ENCODE assay signal across 20 cellular contexts in genomic region chr10:95789928-95790327, GRCh38. TPM values are rescaled to one million over a fixed set of nuclear protein-coding genes. Genes with fewer than 3 reads are reported as not detected.
DNase-seq lines count a peak whose midpoint lies in the region; TF ChIP-seq lines count a peak whose summit lies in the region.
"Had no signal": no experiment of that assay in that cellular context is flagged by ENCODE, and none has a peak within 500 bp of the region (broad histone marks: within the 10 kb centered on the region; RNA-seq: fewer than 3 reads in every experiment).

No MANE protein-coding gene starts in this region.

- H3K27ac ChIP-seq in osteoblast (ENCODE audit: low read depth, low read length): peak overlapping the region; percentile 87
- H3K27ac ChIP-seq: right atrium auricular region, SJCRH30 had no signal

- peaks cover 3% of the 10 kb centered on the region for H3K9me3 Mint-ChIP-seq in activated T-helper 1 cell treated with anti-CD3 and anti-CD28 coated beads, Interleukin-12 subunit alpha, Interleukin-12 subunit beta, Interleukin-2, Interleukin-4 antibody, amounts not matched to agents 30 ng/mL and 10 ng/mL and 1 ng/mL, durations not matched to agents 14 hours and 24 hours and 36 hours
- peaks cover 22% of the 10 kb centered on the region for H3K9me3 Mint-ChIP-seq in HFFc6
- H3K9me3 Mint-ChIP-seq: CD4-positive, alpha-beta T cell; dendritic cell treated with granulocyte-macrophage colony-stimulating factor and Interleukin-4, amounts not matched to agents 40 ng/mL and 50 ng/mL, for 4 days; immature natural killer cell had no signal

- H3K27ac Mint-ChIP-seq in activated T-helper 1 cell treated with anti-CD3 and anti-CD28 coated beads, Interleukin-12 subunit alpha, Interleukin-12 subunit beta, Interleukin-2, Interleukin-4 antibody, amounts not matched to agents 30 ng/mL and 10 ng/mL and 1 ng/mL, durations not matched to agents 14 hours and 24 hours and 36 hours: peak overlapping the region; percentile 84
- no peak overlapping the region for H3K27ac Mint-ChIP-seq in HFFc6
- H3K27ac Mint-ChIP-seq: CD4-positive, alpha-beta T cell; immature natural killer cell had no signal

- no peaks in the 10 kb centered on the region for H3K27me3 Mint-ChIP-seq in activated T-helper 1 cell treated with anti-CD3 and anti-CD28 coated beads, Interleukin-12 subunit alpha, Interleukin-12 subunit beta, Interleukin-2, Interleukin-4 antibody, amounts not matched to agents 30 ng/mL and 10 ng/mL and 1 ng/mL, durations not matched to agents 14 hours and 24 hours and 36 hours (ENCODE audit: insufficient read depth)
- H3K27me3 Mint-ChIP-seq in HFFc6 (ENCODE audit: insufficient read depth): peaks cover 1% of the 10 kb centered on the region; the same call in 1 of the 2 replicates
- H3K27me3 Mint-ChIP-seq: dendritic cell treated with granulocyte-macrophage colony-stimulating factor and Interleukin-4, amounts not matched to agents 40 ng/mL and 50 ng/mL, for 4 days had no signal

- no peak overlapping the region for H3K4me3 ChIP-seq in osteoblast (ENCODE audit: insufficient read depth, low read length)
- H3K4me3 ChIP-seq: right atrium auricular region, SJCRH30 had no signal

- DNase-seq in NOMO-1 (lab: John Stamatoyannopoulos, UW; ENCODE audit: unreplicated experiment in 2 of 2): peak; percentile 40 to 68
- no peak for DNase-seq in NOMO-1 treated with dmso at 0.1 percent for 144 hours (lab: John Stamatoyannopoulos, UW; ENCODE audit: unreplicated experiment)
- peak; percentile 7 to 23 for DNase-seq in Kasumi-1 (lab: John Stamatoyannopoulos, UW)
- DNase-seq in activated T-helper 1 cell treated with anti-CD3 and anti-CD28 coated beads, Interleukin-12 subunit alpha, Interleukin-12 subunit beta, Interleukin-2, Interleukin-4 antibody, amounts not matched to agents 30 ng/mL and 10 ng/mL and 1 ng/mL, durations not matched to agents 14 hours and 24 hours and 36 hours (ENCODE audit: low spot score): no peak
- no peak for DNase-seq in osteoblast (ENCODE audit: insufficient read length, low spot score, missing footprints)
- DNase-seq in DMS114 treated with DMSO at 0.1 percent for 48 hours (lab: John Stamatoyannopoulos, UW; ENCODE audit: unreplicated experiment): no peak
- DNase-seq in HFFc6: no peak
- no peak for DNase-seq in dedifferentiated amniotic fluid mesenchymal stem cell (ENCODE audit: extremely low spot score)
- DNase-seq: activated CD4-positive, alpha-beta T cell treated with anti-CD3 and anti-CD28 coated beads, Interleukin-2, amount 50 U/mL, for 48 hours; activated effector memory CD4-positive, alpha-beta T cell treated with anti-CD3 and anti-CD28 coated beads, Interleukin-2, amount 50 U/mL, for 16 hours; CD4-positive, alpha-beta T cell; erythroblast; immature natural killer cell; mesendoderm; NCI-H1105 treated with DMSO at 0.1 percent for 48 hours; NCI-H2227 treated with DMSO at 0.1 percent for 48 hours; SJCRH30; T1000 had no signal

- H3K36me3 ChIP-seq in osteoblast (ENCODE audit: insufficient read depth, low read length): no peaks in the 10 kb centered on the region
- H3K36me3 ChIP-seq: right atrium auricular region, SJCRH30 had no signal

- H3K79me2 ChIP-seq in osteoblast (ENCODE audit: insufficient read depth, low read length): no peaks in the 10 kb centered on the region

- H3K4me1 ChIP-seq in osteoblast (ENCODE audit: insufficient read depth, low read length): peaks cover 31% of the 10 kb centered on the region
- H3K4me1 ChIP-seq: right atrium auricular region, SJCRH30 had no signal

- TF ChIP-seq CTCF in osteoblast (IDR thresholded peaks at IDR 0.05; ENCODE audit: extremely low read depth, low read depth, low read length) (no peak), HFFc6 (IDR thresholded peaks at IDR 0.05) (no peak)

- H3K4me1 Mint-ChIP-seq in activated T-helper 1 cell treated with anti-CD3 and anti-CD28 coated beads, Interleukin-12 subunit alpha, Interleukin-12 subunit beta, Interleukin-2, Interleukin-4 antibody, amounts not matched to agents 30 ng/mL and 10 ng/mL and 1 ng/mL, durations not matched to agents 14 hours and 24 hours and 36 hours (ENCODE audit: low read depth): peaks cover 88% of the 10 kb centered on the region
- no peaks in the 10 kb centered on the region for H3K4me1 Mint-ChIP-seq in HFFc6 (ENCODE audit: low read depth)

- H2AFZ ChIP-seq in osteoblast (ENCODE audit: low read length): no peak overlapping the region

- H3K27me3 ChIP-seq in osteoblast (ENCODE audit: insufficient read depth, low read length): no peaks in the 10 kb centered on the region
- H3K27me3 ChIP-seq: right atrium auricular region, SJCRH30 had no signal

- H3K4me2 ChIP-seq in osteoblast (ENCODE audit: insufficient read depth, low read length): no peak overlapping the region

- peaks cover 17% of the 10 kb centered on the region for H3K36me3 Mint-ChIP-seq in activated T-helper 1 cell treated with anti-CD3 and anti-CD28 coated beads, Interleukin-12 subunit alpha, Interleukin-12 subunit beta, Interleukin-2, Interleukin-4 antibody, amounts not matched to agents 30 ng/mL and 10 ng/mL and 1 ng/mL, durations not matched to agents 14 hours and 24 hours and 36 hours (ENCODE audit: low read depth)
- no peaks in the 10 kb centered on the region for H3K36me3 Mint-ChIP-seq in HFFc6 (ENCODE audit: low read depth)
- H3K36me3 Mint-ChIP-seq: immature natural killer cell had no signal

- no peaks in the 10 kb centered on the region for H4K20me1 ChIP-seq in osteoblast (ENCODE audit: insufficient read depth, low read length)

- H3K9me3 ChIP-seq in osteoblast (ENCODE audit: low read depth, low read length): no peaks in the 10 kb centered on the region
- H3K9me3 ChIP-seq: right atrium auricular region, SJCRH30 had no signal

- H3K4me3 Mint-ChIP-seq in activated T-helper 1 cell treated with anti-CD3 and anti-CD28 coated beads, Interleukin-12 subunit alpha, Interleukin-12 subunit beta, Interleukin-2, Interleukin-4 antibody, amounts not matched to agents 30 ng/mL and 10 ng/mL and 1 ng/mL, durations not matched to agents 14 hours and 24 hours and 36 hours: no peak overlapping the region
- no peak overlapping the region for H3K4me3 Mint-ChIP-seq in HFFc6
- H3K4me3 Mint-ChIP-seq: CD4-positive, alpha-beta T cell; dendritic cell treated with granulocyte-macrophage colony-stimulating factor and Interleukin-4, amounts not matched to agents 40 ng/mL and 50 ng/mL, for 4 days; immature natural killer cell had no signal

- intact Hi-C loops in activated T-helper 1 cell treated with anti-CD3 and anti-CD28 coated beads, Interleukin-12 subunit alpha, Interleukin-12 subunit beta, Interleukin-2, Interleukin-4 antibody, amounts not matched to agents 30 ng/mL and 10 ng/mL and 1 ng/mL, durations not matched to agents 14 hours and 24 hours and 36 hours (cut with micrococcal nuclease): loop anchor here (1.0 to 2.0 kb wide), 2 partner anchors 29 to 75 kb away; no protein-coding TSS in a partner anchor

RNA-seq across cellular contexts. Expression of gene ENTPD1, which starts 34.0 kb away (rescaled TPM):
- total RNA-seq in activated T-helper 1 cell treated with anti-CD3 and anti-CD28 coated beads, Interleukin-12 subunit alpha, Interleukin-12 subunit beta, Interleukin-2, Interleukin-4 antibody, amounts not matched to agents 30 ng/mL and 10 ng/mL and 1 ng/mL, durations not matched to agents 14 hours and 24 hours and 36 hours: 25.8 and 26.3 TPM in 2 replicates
- 7.6 and 10.6 TPM in 2 replicates for total RNA-seq in osteoblast
- total RNA-seq in HFFc6 (2021; fragmentation: NEBNext Ultra II Directional; extraction: Animal tissue kit (Norgen Biotek cat#: 25700)): not detected

Comparison
In these comparisons a context has a peak if more than half of its experiments do, and no peak if none do; other contexts are left out.
1. DNase-seq: peak in NOMO-1 (2 of 2) and Kasumi-1 (2 of 2); none in NOMO-1 treated with dmso at 0.1 percent for 144 hours (single experiment), activated T-helper 1 cell treated with anti-CD3 and anti-CD28 coated beads, Interleukin-12 subunit alpha, Interleukin-12 subunit beta, Interleukin-2, Interleukin-4 antibody, amounts not matched to agents 30 ng/mL and 10 ng/mL and 1 ng/mL, durations not matched to agents 14 hours and 24 hours and 36 hours (single experiment), osteoblast (single experiment), DMS114 treated with DMSO at 0.1 percent for 48 hours (single experiment), HFFc6 (single experiment) and dedifferentiated amniotic fluid mesenchymal stem cell (single experiment).